In the genomic region with DNA sequence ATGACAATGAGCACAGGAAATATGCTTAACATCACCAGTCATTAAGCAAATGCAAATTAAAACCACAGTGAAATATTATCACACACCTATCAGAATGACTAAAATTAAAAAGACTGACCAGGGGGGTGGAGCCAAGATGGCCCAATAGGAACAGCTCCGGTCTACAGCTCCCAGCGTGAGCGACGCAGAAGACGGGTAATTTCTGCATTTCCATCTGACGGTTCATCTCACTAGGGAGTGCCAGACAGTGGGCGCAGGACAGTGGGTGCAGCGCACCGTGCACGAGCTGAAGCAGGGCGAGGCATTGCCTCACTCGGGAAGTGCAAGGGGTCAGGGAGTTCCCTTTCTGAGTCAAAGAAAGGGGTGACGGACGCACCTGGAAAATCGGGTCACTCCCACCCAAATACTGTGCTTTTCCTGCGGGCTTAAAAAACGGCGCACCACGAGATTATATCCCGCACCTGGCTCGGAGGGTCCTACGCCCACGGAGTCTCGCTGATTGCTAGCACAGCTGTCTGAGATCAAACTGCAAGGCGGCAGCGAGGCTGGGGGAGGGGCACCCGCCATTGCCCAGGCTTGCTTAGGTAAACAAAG, we compare ENCODE assay signal across 8 cellular contexts. TPM values are rescaled to one million over a fixed set of nuclear protein-coding genes. Genes with fewer than 3 reads are reported as not detected.
DNase-seq lines count a peak whose midpoint lies in the region; ATAC-seq and TF ChIP-seq lines count a peak whose summit lies in the region.
"Not testable (repeated sequence)": the region's sequence is repeated elsewhere in the genome, so short reads cannot be mapped to it uniquely, and the experiment has no call there.

No MANE protein-coding gene starts in this region.

- H3K9me3 ChIP-seq in HEK293 (ENCODE audit: control insufficient read depth, insufficient read depth, low read depth, low read length); SK-N-SH; iPS-18a (ENCODE audit: control insufficient read depth, low read depth, low read length): not testable (repeated sequence)

- H3K4me1 Mint-ChIP-seq in activated T-cell treated with anti-CD3 and anti-CD28 coated beads, Interleukin-2, amount 50 U/mL, for 24 hours (ENCODE audit: low read depth); central memory CD8-positive, alpha-beta T cell; stimulated activated naive B cell treated with anti-CD40 and anti-IgM and Interleukin-4, amounts not matched to agents 10 μg/mL and 1 μg/mL and 100 μg/mL, for 72 hours: not testable (repeated sequence)

- not testable (repeated sequence) for H3K27ac ChIP-seq in HEK293 (ENCODE audit: extremely low read depth, low read depth, low read length); SK-N-SH (ENCODE audit: low read depth in 2 of 2, low read length in 1 of 2); iPS-18a (ENCODE audit: low read length)

- not testable (repeated sequence) for H3K4me3 ChIP-seq in HEK293 (ENCODE audit: low read depth, low read length)
- H3K4me3 ChIP-seq in SK-N-SH (ENCODE audit: low read depth in 2 of 2, low read length in 1 of 2) (peak overlapping the region; percentile 19 to 40; a peak in 3 of 4 replicates), iPS-18a (ENCODE audit: low read length) (peak overlapping the region; percentile 54)

- peak overlapping the region; percentile 49 for H3K4me3 Mint-ChIP-seq in activated T-cell treated with anti-CD3 and anti-CD28 coated beads, Interleukin-2, amount 50 U/mL, for 24 hours
- peak overlapping the region; percentile 78 for H3K4me3 Mint-ChIP-seq in central memory CD8-positive, alpha-beta T cell
- peak overlapping the region in 1 of 2 donors; percentile 49 for H3K4me3 Mint-ChIP-seq in stimulated activated naive B cell treated with anti-CD40 and anti-IgM and Interleukin-4, amounts not matched to agents 10 μg/mL and 1 μg/mL and 100 μg/mL, for 72 hours

- H2AFZ ChIP-seq in SK-N-SH (ENCODE audit: low read depth), result peak overlapping the region; percentile 56; the same call in 1 of the 2 replicates

- not testable (repeated sequence) for H3K9me3 Mint-ChIP-seq in activated T-cell treated with anti-CD3 and anti-CD28 coated beads, Interleukin-2, amount 50 U/mL, for 24 hours; central memory CD8-positive, alpha-beta T cell; stimulated activated naive B cell treated with anti-CD40 and anti-IgM and Interleukin-4, amounts not matched to agents 10 μg/mL and 1 μg/mL and 100 μg/mL, for 72 hours

- not testable (repeated sequence) for H3K36me3 ChIP-seq in HEK293 (ENCODE audit: control insufficient read depth in 2 of 2, insufficient read depth in 1 of 2, low read length in 2 of 2); SK-N-SH (replicated peaks in 1 of 2; ENCODE audit: control insufficient read depth in 1 of 2, insufficient read depth in 2 of 2, low read length in 1 of 2); iPS-18a (ENCODE audit: control insufficient read depth, low read depth, low read length)

- H3K27ac Mint-ChIP-seq in activated T-cell treated with anti-CD3 and anti-CD28 coated beads, Interleukin-2, amount 50 U/mL, for 24 hours; stimulated activated naive B cell treated with anti-CD40 and anti-IgM and Interleukin-4, amounts not matched to agents 10 μg/mL and 1 μg/mL and 100 μg/mL, for 72 hours: not testable (repeated sequence)
- peak overlapping the region; percentile 64 for H3K27ac Mint-ChIP-seq in central memory CD8-positive, alpha-beta T cell (ENCODE audit: low read depth)

- CTCF ChIA-PET in HEK293 (lab: Yijun Ruan, JAX), result interaction anchor here (0.6 kb wide), 2 partner anchors 51 to 1428 kb away, joined by 3 read pairs; no protein-coding TSS in a partner anchor
- CTCF ChIA-PET in SK-N-SH (lab: Yijun Ruan, JAX), result not testable (repeated sequence)

- not testable (repeated sequence) for TF ChIP-seq RAD21 in SK-N-SH (IDR thresholded peaks at IDR 0.05; ENCODE audit: low read length)

- in situ Hi-C loops in Caki2 (cut with HindIII; ENCODE audit: low pct_unique_long_range_greater_than_20kb, low sequenced_read_pairs), result not testable (repeated sequence)

- H3K9ac ChIP-seq in SK-N-SH, result not testable (repeated sequence)
- H3K9ac ChIP-seq in iPS-18a (ENCODE audit: low read length), result peak overlapping the region; percentile 17

- not testable (repeated sequence) for H3K9me2 ChIP-seq in SK-N-SH

- DNase-seq in Caki2 (ENCODE audit: low read depth), result peak; percentile 68
- DNase-seq in LoVo (ENCODE audit: low spot score), result peak; percentile 5
- DNase-seq in SK-N-SH; activated T-cell treated with anti-CD3 and anti-CD28 coated beads, Interleukin-2, amount 50 U/mL, for 24 hours; stimulated activated naive B cell treated with anti-CD40 and anti-IgM and Interleukin-4, amounts not matched to agents 10 μg/mL and 1 μg/mL and 100 μg/mL, for 72 hours: not testable (repeated sequence)
- peak in 1 of 2 donors; percentile 27 for DNase-seq in central memory CD8-positive, alpha-beta T cell (ENCODE audit: low spot score in 2 of 2)

- H3K79me2 ChIP-seq in SK-N-SH (ENCODE audit: insufficient read depth), result not testable (repeated sequence)

- peak overlapping the region; percentile 57 for H3K4me2 ChIP-seq in SK-N-SH

- not testable (repeated sequence) for H3K27me3 ChIP-seq in SK-N-SH (ENCODE audit: insufficient read depth)
- H3K27me3 ChIP-seq in iPS-18a (ENCODE audit: control insufficient read depth, insufficient read depth, low read length), result peaks cover 23% of the 10 kb centered on the region

- 0% methylated on average over 11 of the region's 27 CpGs for WGBS in SK-N-SH (ENCODE audit: low lambda C conversion rate)

- H3K4me1 ChIP-seq in HEK293 (ENCODE audit: control insufficient read depth, insufficient read depth, low read length); SK-N-SH (ENCODE audit: control insufficient read depth in 1 of 2, insufficient read depth in 2 of 2, low read depth in 1 of 2, low read length in 1 of 2); iPS-18a (ENCODE audit: control insufficient read depth, low read depth, low read length): not testable (repeated sequence)

- POLR2A ChIA-PET in HEK293 (lab: Yijun Ruan, JAX); SK-N-SH (lab: Yijun Ruan, JAX): not testable (repeated sequence)

- H3F3A ChIP-seq in SK-N-SH (replicated peaks; ENCODE audit: insufficient read depth), result not testable (repeated sequence)

- peaks cover 11% of the 10 kb centered on the region for H3K27me3 Mint-ChIP-seq in activated T-cell treated with anti-CD3 and anti-CD28 coated beads, Interleukin-2, amount 50 U/mL, for 24 hours
- peaks cover 18% of the 10 kb centered on the region for H3K27me3 Mint-ChIP-seq in central memory CD8-positive, alpha-beta T cell
- H3K27me3 Mint-ChIP-seq in stimulated activated naive B cell treated with anti-CD40 and anti-IgM and Interleukin-4, amounts not matched to agents 10 μg/mL and 1 μg/mL and 100 μg/mL, for 72 hours, result not testable (repeated sequence)

- not testable (repeated sequence) for H4K20me1 ChIP-seq in SK-N-SH (ENCODE audit: insufficient read depth)

- TF ChIP-seq CTCF in HEK293 (tag by site-specific recombination; IDR thresholded peaks at IDR 0.05); SK-N-SH (IDR thresholded peaks at IDR 0.05): not testable (repeated sequence)

- not testable (repeated sequence) for TF ChIP-seq EP300 in SK-N-SH (IDR thresholded peaks at IDR 0.05; ENCODE audit: borderline replicate concordance in 1 of 2, low read depth in 1 of 2, low read length in 1 of 2)

- peak; percentile 71 for ATAC-seq in central memory CD8-positive, alpha-beta T cell (replicated peaks; ENCODE audit: extremely low read depth, poor library complexity, severe bottlenecking)
- peak; percentile 27 to 46 for ATAC-seq in stimulated activated naive B cell treated with anti-CD40 and anti-IgM and Interleukin-4, amounts not matched to agents 10 μg/mL and 1 μg/mL and 100 μg/mL, for 72 hours (replicated peaks)

- H3K36me3 Mint-ChIP-seq in activated T-cell treated with anti-CD3 and anti-CD28 coated beads, Interleukin-2, amount 50 U/mL, for 24 hours (ENCODE audit: low read depth); central memory CD8-positive, alpha-beta T cell (ENCODE audit: insufficient read depth); stimulated activated naive B cell treated with anti-CD40 and anti-IgM and Interleukin-4, amounts not matched to agents 10 μg/mL and 1 μg/mL and 100 μg/mL, for 72 hours: not testable (repeated sequence)

TF ChIP-seq in HEK293, 187 proteins besides CTCF, POLR2A, EP300 and RAD21 (continues in another document):
- TF ChIP-seq ZBTB8A (tag by site-specific recombination; IDR thresholded peaks at IDR 0.05) (peak; percentile 45; the same call in 1 of the 2 replicates), ZNF335 (tag by site-specific recombination; conservative IDR thresholded peaks at IDR 0.05) (peak; percentile 67), ZNF341 (tag by site-specific recombination; IDR thresholded peaks at IDR 0.05; ENCODE audit: low read depth) (peak; percentile 26; the same call in 1 of the 2 replicates), ZFP37 (tag by site-specific recombination; IDR thresholded peaks at IDR 0.05) (peak; percentile 61; the same call in 1 of the 2 replicates), ZNF600 (tag by site-specific recombination; IDR thresholded peaks at IDR 0.05) (peak; percentile 70), KLF8 (tag by site-specific recombination; IDR thresholded peaks at IDR 0.05) (0 out of 2 replicates have a peak, but pooled peaks have one; percentile 23)

RNA-seq across cellular contexts. Expression of gene RABL2A, which starts 29.1 kb away (rescaled TPM):
- total RNA-seq in Caki2 (2014; rRNA removed; shearing (Covaris generic); ENCODE audit: low replicate concordance), result 5.5 and 19.3 TPM in 2 replicates
- 26.4 and 30.3 TPM in 2 replicates for polyA plus RNA-seq in SK-N-SH (2012; rRNA removed)
- 11.6 and 15.4 TPM in 2 replicates for polyA plus RNA-seq in SK-N-SH (2012; cell fraction: cytosol; rRNA removed)
- 149 and 183 TPM in 2 replicates for polyA plus RNA-seq in SK-N-SH (2012; cell fraction: nucleus; rRNA removed)
